20 cellular contexts compared by ENCODE assay signal in genomic region chr1:113660053-113660452, GRCh38.
A peak's percentile ranks its signal among the peaks of the same experiment; 100 is the strongest.
DNase-seq lines count a peak whose midpoint lies in the region; ATAC-seq and TF ChIP-seq lines count a peak whose summit lies in the region.
"Had no signal": no experiment of that assay in that cellular context is flagged by ENCODE, and none has a peak within 500 bp of the region (broad histone marks: within the 10 kb centered on the region; RNA-seq: fewer than 3 reads in every experiment).

No MANE protein-coding gene starts in this region.

- ATAC-seq in HG03378 (IDR thresholded peaks at IDR 0.05; ENCODE audit: unreplicated experiment) (no peak), HG03354 (IDR thresholded peaks at IDR 0.05; ENCODE audit: poor library complexity, severe bottlenecking, unreplicated experiment) (no peak)

- TF ChIP-seq CTCF in epithelial cell of esophagus (IDR thresholded peaks at IDR 0.05; ENCODE audit: insufficient read depth, low read depth, low read length, missing control alignments) = no peak

- H3K4me3 ChIP-seq in epithelial cell of esophagus (ENCODE audit: low read length) = no peak overlapping the region
- H3K4me3 ChIP-seq: hepatocyte, lung had no signal

- DNase-seq in DMS79 treated with DMSO at 0.1 percent for 48 hours (lab: John Stamatoyannopoulos, UW) = peak; percentile 18
- DNase-seq in DMS79 (lab: John Stamatoyannopoulos, UW) = no peak
- peak; percentile 56 for DNase-seq in NCI-H69 (lab: John Stamatoyannopoulos, UW)
- DNase-seq in epithelial cell of esophagus (ENCODE audit: low read depth) = peak; percentile 42
- peak; percentile 79 for DNase-seq in pons (ENCODE audit: low spot score)
- DNase-seq in NCI-H1092 (lab: John Stamatoyannopoulos, UW) = no peak
- DNase-seq: 8988T; activated CD4-positive, alpha-beta T cell treated with anti-CD3 and anti-CD28 coated beads, Interleukin-2, amount 10 ng/mL, durations not matched to agents 7 days and 5 days; activated CD8-positive, alpha-beta memory T cell treated with anti-CD3 and anti-CD28 coated beads, Interleukin-2, amount 50 U/mL, for 4 hours; activated effector memory CD4-positive, alpha-beta T cell treated with Interleukin-2 at 50 U/mL for 16 hours; GOT3; Kasumi-1; naive B cell; NCI-H1417; small intestine; stimulated activated CD4-positive, alpha-beta T cell treated with anti-CD3 and anti-CD28 coated beads, Interleukin-4, amount 100 ng/mL, for 24 hours had no signal

Comparison
In these comparisons a context has a peak if more than half of its experiments do, and no peak if none do; other contexts are left out.
1. DNase-seq: peak in DMS79 treated with DMSO at 0.1 percent for 48 hours (single experiment), NCI-H69 (single experiment), epithelial cell of esophagus (single experiment) and pons (single experiment); none in DMS79 (single experiment) and NCI-H1092 (single experiment).